8 cellular contexts compared by ENCODE assay signal in genomic region chr4:1246901-1247810, GRCh38. TPM values are rescaled to one million over a fixed set of nuclear protein-coding genes. Genes with fewer than 3 reads are reported as not detected.
DNase-seq lines count a peak whose midpoint lies in the region; FAIRE-seq and TF ChIP-seq lines count a peak whose summit lies in the region.

No MANE protein-coding gene starts in this region.

- H3K9me1 ChIP-seq in endothelial cell of umbilical vein (replicated peaks; ENCODE audit: control insufficient read depth, extremely low read depth, insufficient read depth, low read length) = no peaks in the 10 kb centered on the region

- peak; percentile 13 for TF ChIP-seq POLR2A in endothelial cell of umbilical vein (IDR thresholded peaks at IDR 0.05; ENCODE audit: low read depth, low read length)

- H3K4me2 ChIP-seq in SU-DHL-6 (ENCODE audit: low read depth, low read length, poor library complexity, severe bottlenecking) = peak overlapping the region; percentile 69
- peak overlapping the region; percentile 64 for H3K4me2 ChIP-seq in endothelial cell of umbilical vein (ENCODE audit: insufficient read depth, low read length)

- H3K27me3 ChIP-seq in A673 (replicated peaks; ENCODE audit: insufficient read depth, low read depth, low read length, poor library complexity) = no peaks in the 10 kb centered on the region
- H3K27me3 ChIP-seq in SU-DHL-6 (ENCODE audit: low read length) = no peaks in the 10 kb centered on the region
- no peaks in the 10 kb centered on the region for H3K27me3 ChIP-seq in endothelial cell of umbilical vein (ENCODE audit: control insufficient read depth in 2 of 2, insufficient read depth in 2 of 2, low read length in 2 of 2)
- no peaks in the 10 kb centered on the region for H3K27me3 ChIP-seq in muscle layer of colon (ENCODE audit: control insufficient read depth in 1 of 2, insufficient read depth in 2 of 2, low read length in 2 of 2)

- no peak for FAIRE-seq in endothelial cell of umbilical vein (lab: Jason Lieb, UNC)

- H2AFZ ChIP-seq in SU-DHL-6 (ENCODE audit: low read depth, low read length, severe bottlenecking) (no peak overlapping the region), endothelial cell of umbilical vein (ENCODE audit: low read depth, low read length) (no peak overlapping the region)

- CTCF ChIA-PET in A673 (lab: Charles Lee) (no interaction called here), endothelial cell of umbilical vein (lab: Charles Lee) (interaction anchor here (0.7 to 1.2 kb wide), 2 partner anchors 42 to 79 kb away, joined by 3 read pairs; no protein-coding TSS in a partner anchor)

- BruUV-seq in A673 (replicated peaks; lab: Mats Ljungman, UMichigan) (TSS peak; percentile 58), endothelial cell of umbilical vein (replicated peaks; lab: Mats Ljungman, UMichigan) (no TSS peak)

- H3K4me3 ChIP-seq in A673 (ENCODE audit: low read depth, low read length, poor library complexity, severe bottlenecking) = peak overlapping the region; percentile 97
- peak overlapping the region; percentile 99 for H3K4me3 ChIP-seq in SU-DHL-6 (ENCODE audit: insufficient read depth, low read length, poor library complexity, severe bottlenecking)
- peak overlapping the region; percentile 43 to 85 (median 72) for H3K4me3 ChIP-seq in endothelial cell of umbilical vein (replicated peaks in 1 of 3; ENCODE audit: insufficient read depth in 1 of 3, low read depth in 1 of 3, low read length in 3 of 3)
- peak overlapping the region; percentile 58 to 67 for H3K4me3 ChIP-seq in muscle layer of colon (ENCODE audit: low read depth in 1 of 2, low read length in 2 of 2)

- H4K20me1 ChIP-seq in SU-DHL-6 (ENCODE audit: low read depth, low read length) = peaks cover 6% of the 10 kb centered on the region; the same call in 1 of the 2 replicates
- no peaks in the 10 kb centered on the region for H4K20me1 ChIP-seq in endothelial cell of umbilical vein (replicated peaks; ENCODE audit: control insufficient read depth, extremely low read depth, insufficient read depth, low read length)

- H3F3A ChIP-seq in SU-DHL-6 (ENCODE audit: insufficient read depth) = no peaks in the 10 kb centered on the region

- H3K9me3 ChIP-seq in A673 (ENCODE audit: low read depth, low read length, poor library complexity, severe bottlenecking) = peaks cover 22% of the 10 kb centered on the region
- H3K9me3 ChIP-seq in SU-DHL-6 (ENCODE audit: insufficient read depth, low read length) = no peaks in the 10 kb centered on the region
- H3K9me3 ChIP-seq in endothelial cell of umbilical vein (replicated peaks; ENCODE audit: control insufficient read depth, insufficient read depth, low read length) = no peaks in the 10 kb centered on the region
- no peaks in the 10 kb centered on the region for H3K9me3 ChIP-seq in muscle layer of colon (ENCODE audit: low read length)

- H3K9ac ChIP-seq in SU-DHL-6 (ENCODE audit: low read length) (peak overlapping the region; percentile 100), endothelial cell of umbilical vein (replicated peaks; ENCODE audit: extremely low read depth, insufficient read depth, low read length) (peak overlapping the region; percentile 92), muscle layer of colon (ENCODE audit: low read length) (peak overlapping the region; percentile 76)

- H3K9me2 ChIP-seq in SU-DHL-6 (replicated peaks; ENCODE audit: insufficient read depth, low read length) = no peaks in the 10 kb centered on the region

- DNase-seq in A673 (ENCODE audit: low spot score) (peak; percentile 37), GM13977 (ENCODE audit: low spot score) (peak; percentile 73), endothelial cell of umbilical vein (ENCODE audit: low read depth, low spot score) (no peak), LoVo (ENCODE audit: low spot score) (no peak), SIG-M5 (lab: John Stamatoyannopoulos, UW) (no peak)
- DNase-seq in effector CD4-positive, alpha-beta T cell = no peak

- TF ChIP-seq CTCF in A673 (conservative IDR thresholded peaks at IDR 0.05; ENCODE audit: low read depth, low read length) (no peak), GM13977 (IDR thresholded peaks at IDR 0.05; ENCODE audit: extremely low read depth, insufficient read depth, missing control alignments) (no peak), SU-DHL-6 (IDR thresholded peaks at IDR 0.05; ENCODE audit: insufficient read depth, low read length, poor library complexity, severe bottlenecking) (no peak), endothelial cell of umbilical vein (IDR thresholded peaks at IDR 0.05; ENCODE audit: extremely low read depth in 1 of 2, insufficient read depth in 1 of 2, low read depth in 1 of 2, low read length in 2 of 2) (no peak)

- H3K4me1 ChIP-seq in A673 (ENCODE audit: insufficient read depth, low read length, poor library complexity, severe bottlenecking) (peaks cover 8% of the 10 kb centered on the region), endothelial cell of umbilical vein (ENCODE audit: control insufficient read depth, extremely low read depth, insufficient read depth, low read length) (peaks cover 18% of the 10 kb centered on the region), muscle layer of colon (ENCODE audit: insufficient read depth, low read length) (peaks cover 67% of the 10 kb centered on the region)

- dilution Hi-C loops in endothelial cell of umbilical vein (cut with MboI; ENCODE audit: extremely low pct_ligation_motif_present, low sequenced_read_pairs) = no loop called here

- H3K36me3 ChIP-seq in A673 (ENCODE audit: insufficient read depth, low read length, poor library complexity, severe bottlenecking) (peaks cover 16% of the 10 kb centered on the region), SU-DHL-6 (ENCODE audit: low read length) (no peaks in the 10 kb centered on the region), endothelial cell of umbilical vein (ENCODE audit: control insufficient read depth in 2 of 2, extremely low read depth in 1 of 2, insufficient read depth in 2 of 2, low read length in 2 of 2) (no peaks in the 10 kb centered on the region), muscle layer of colon (ENCODE audit: insufficient read depth, low read length) (peaks cover 4% of the 10 kb centered on the region)

- in situ Hi-C loops in GM13977 (cut with MboI; ENCODE audit: low pct_unique_long_range_greater_than_20kb, low sequenced_read_pairs, unreplicated experiment) = no loop called here

- intact Hi-C loops in A673 (cut with micrococcal nuclease; ENCODE audit: unreplicated experiment) = no loop called here
- intact Hi-C loops in endothelial cell of umbilical vein (cut with micrococcal nuclease) = loop anchor here (1.0 kb wide), 1 partner anchor 80 kb away; no protein-coding TSS in a partner anchor

- H3K27ac ChIP-seq in A673 (ENCODE audit: low read depth, low read length, poor library complexity, severe bottlenecking) (peak overlapping the region; percentile 97), SU-DHL-6 (ENCODE audit: low read depth, low read length) (peak overlapping the region; percentile 89), endothelial cell of umbilical vein (ENCODE audit: insufficient read depth, low read depth, low read length) (peak overlapping the region; percentile 69), muscle layer of colon (ENCODE audit: low read depth, low read length) (peak overlapping the region; percentile 96)

- POLR2A ChIA-PET in A673 (lab: Charles Lee; ENCODE audit: low non-redundant PET) (no interaction called here), endothelial cell of umbilical vein (lab: Charles Lee) (interaction anchor here (0.6 kb wide), 1 partner anchor 8 kb away, joined by 5 read pairs; no protein-coding TSS in a partner anchor)

- H3K79me2 ChIP-seq in SU-DHL-6 (ENCODE audit: insufficient read depth, low read length) = peaks cover 72% of the 10 kb centered on the region
- H3K79me2 ChIP-seq in endothelial cell of umbilical vein (ENCODE audit: control insufficient read depth, insufficient read depth, low read length) = peaks cover 67% of the 10 kb centered on the region

TF ChIP-seq in endothelial cell of umbilical vein, 7 proteins besides CTCF, POLR2A, EP300 and RAD21:
- TF ChIP-seq GATA2 (IDR thresholded peaks at IDR 0.05; ENCODE audit: insufficient read depth, insufficient read length, low read depth, low read length) (no peak), POLR2AphosphoS5 (IDR thresholded peaks at IDR 0.05; ENCODE audit: insufficient read depth, low read depth, low read length) (no peak), FOS (IDR thresholded peaks at IDR 0.05; ENCODE audit: borderline replicate concordance, insufficient read depth, low read length) (no peak), MAX (IDR thresholded peaks at IDR 0.05; ENCODE audit: insufficient read depth, insufficient read length) (no peak), EZH2 (IDR thresholded peaks at IDR 0.05; ENCODE audit: borderline replicate concordance, low read depth, low read length, severe bottlenecking) (no peak), MYC (IDR thresholded peaks at IDR 0.05; ENCODE audit: low read depth, low read length) (no peak), JUN (IDR thresholded peaks at IDR 0.05; ENCODE audit: borderline replicate concordance, insufficient read depth, insufficient read length, low read depth) (no peak)

RNA-seq across cellular contexts. Expression of gene CTBP1, which starts 1.8 kb away (rescaled TPM):
- total RNA-seq in A673 (2021) = 187 and 196 TPM in 2 replicates
- 155 and 165 TPM in 2 replicates for total RNA-seq in endothelial cell of umbilical vein
- polyA plus RNA-seq in endothelial cell of umbilical vein = 167 and 314 TPM in 2 replicates
- 124 and 169 TPM in 2 replicates for polyA plus RNA-seq in endothelial cell of umbilical vein (2011; cell fraction: cytosol; rRNA removed)
- 196 and 256 TPM in 2 replicates for polyA plus RNA-seq in endothelial cell of umbilical vein (2011; cell fraction: nucleus; rRNA removed)
- polyA plus RNA-seq in endothelial cell of umbilical vein (2012) = 85.0 and 104 TPM in 2 replicates
- 116 and 118 TPM in 2 replicates for polyA minus RNA-seq in endothelial cell of umbilical vein
- 109 TPM for polyA minus RNA-seq in endothelial cell of umbilical vein (2011; cell fraction: cytosol; rRNA and poly(A)+ RNA removed)
- 50.4 and 95.0 TPM in 2 replicates for polyA minus RNA-seq in endothelial cell of umbilical vein (2011; cell fraction: nucleus; rRNA and poly(A)+ RNA removed)

RNA-seq across cellular contexts. Expression of gene MAEA, which starts 42.5 kb away (rescaled TPM):
- total RNA-seq in A673 (2021) = 85.9 and 87.0 TPM in 2 replicates
- total RNA-seq in endothelial cell of umbilical vein = 66.0 and 66.6 TPM in 2 replicates
- 108 and 116 TPM in 2 replicates for polyA plus RNA-seq in endothelial cell of umbilical vein
- polyA plus RNA-seq in endothelial cell of umbilical vein (2011; cell fraction: cytosol; rRNA removed) = 76.2 and 86.7 TPM in 2 replicates
- 147 and 154 TPM in 2 replicates for polyA plus RNA-seq in endothelial cell of umbilical vein (2011; cell fraction: nucleus; rRNA removed)
- 44.7 and 52.0 TPM in 2 replicates for polyA plus RNA-seq in endothelial cell of umbilical vein (2012)
- polyA minus RNA-seq in endothelial cell of umbilical vein = 59.6 and 76.9 TPM in 2 replicates
- 33.8 TPM for polyA minus RNA-seq in endothelial cell of umbilical vein (2011; cell fraction: cytosol; rRNA and poly(A)+ RNA removed)
- 40.5 and 65.3 TPM in 2 replicates for polyA minus RNA-seq in endothelial cell of umbilical vein (2011; cell fraction: nucleus; rRNA and poly(A)+ RNA removed)

Comparison
In these comparisons a context has a peak if more than half of its experiments do, and no peak if none do; other contexts are left out.
1. DNase-seq: peak in A673 (single experiment) and GM13977 (single experiment); none in endothelial cell of umbilical vein (single experiment), LoVo (single experiment), effector CD4-positive, alpha-beta T cell (single experiment) and SIG-M5 (single experiment).
2. Peak in every context shown above with its lines, with median percentiles within 50 percentile points of each other: H3K27ac ChIP-seq, H3K4me3 ChIP-seq and H3K9ac ChIP-seq.